In the genomic region with DNA sequence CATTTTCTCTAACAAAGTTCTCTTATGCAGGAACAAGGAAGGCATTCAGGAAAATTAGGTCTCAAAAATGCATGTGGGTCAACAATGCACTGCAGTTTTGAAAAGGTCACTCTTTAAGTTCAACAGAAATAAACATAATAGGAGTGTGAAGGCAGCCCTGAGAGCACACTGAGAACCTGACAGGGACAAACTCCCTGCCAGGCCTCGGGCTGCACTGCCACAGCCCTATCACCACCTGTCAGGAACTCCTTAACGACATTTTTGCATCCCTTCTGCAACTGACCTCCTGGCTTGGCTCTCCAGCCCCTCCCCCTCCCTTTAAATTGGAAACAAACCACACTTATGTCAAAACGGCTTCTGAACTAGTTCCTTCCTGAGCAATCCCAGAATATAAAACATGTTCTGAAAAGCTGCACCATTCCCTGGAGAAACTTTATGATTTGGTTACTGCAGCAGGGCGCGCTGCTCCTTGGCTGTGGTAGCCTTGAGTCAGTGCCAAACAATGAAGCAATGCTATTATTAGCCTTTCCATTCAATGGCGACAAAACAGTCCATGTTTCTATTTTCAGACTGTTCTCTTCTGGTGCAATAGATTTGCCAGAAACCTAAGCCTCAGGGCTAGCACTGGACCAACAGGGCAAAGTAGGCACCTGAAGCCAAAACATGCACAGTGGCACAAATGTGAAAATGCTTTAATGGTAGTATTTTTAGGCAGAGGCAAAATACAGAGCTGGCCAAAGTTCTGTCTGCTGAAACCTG, we compare ENCODE assay signal across 8 cellular contexts.
A peak's percentile ranks its signal among the peaks of the same experiment; 100 is the strongest.
DNase-seq lines count a peak whose midpoint lies in the region; ATAC-seq and TF ChIP-seq lines count a peak whose summit lies in the region.

No MANE protein-coding gene starts in this region.

- H3K27ac ChIP-seq in duodenal mucosa (ENCODE audit: low read depth, low read length), result peak overlapping the region; percentile 26
- H3K27ac ChIP-seq in mesodermal cell (ENCODE audit: low read depth, low read length, severe bottlenecking), result peak overlapping the region; percentile 84
- H3K27ac ChIP-seq in effector memory CD4-positive, alpha-beta T cell (ENCODE audit: insufficient read depth, low read length, poor library complexity, severe bottlenecking), result no peak overlapping the region

- H3K27me3 ChIP-seq in duodenal mucosa (ENCODE audit: control insufficient read depth in 1 of 2, insufficient read depth in 2 of 2, low read length in 2 of 2), result no peaks in the 10 kb centered on the region
- H3K27me3 ChIP-seq in effector memory CD4-positive, alpha-beta T cell (replicated peaks; ENCODE audit: control insufficient read depth, insufficient read depth, low read length, poor library complexity, severe bottlenecking), result no peaks in the 10 kb centered on the region

- ATAC-seq in GM18907 (IDR thresholded peaks at IDR 0.05; ENCODE audit: unreplicated experiment) (no peak), HG02759 (IDR thresholded peaks at IDR 0.05; ENCODE audit: unreplicated experiment) (no peak)

- H3K9ac ChIP-seq in duodenal mucosa (ENCODE audit: low read depth in 1 of 2, low read length in 2 of 2), result no peak overlapping the region

- H3K4me3 ChIP-seq in duodenal mucosa (ENCODE audit: low read depth in 1 of 2, low read length in 2 of 2) (no peak overlapping the region), mesodermal cell (ENCODE audit: extremely low read depth, insufficient read depth, low read length, poor library complexity, severe bottlenecking) (no peak overlapping the region)
- no peak overlapping the region for H3K4me3 ChIP-seq in effector memory CD4-positive, alpha-beta T cell (ENCODE audit: insufficient read depth, low read depth, low read length, poor library complexity, severe bottlenecking)

- WGBS in mesodermal cell (ENCODE audit: insufficient coverage in 2 of 2), 2 experiments, result 20 to 31% methylated on average over 4 to 6 of the region's 6 CpGs

- no peaks in the 10 kb centered on the region for H3K36me3 ChIP-seq in duodenal mucosa (ENCODE audit: control insufficient read depth in 1 of 2, insufficient read depth in 2 of 2, low read length in 2 of 2)
- H3K36me3 ChIP-seq in mesodermal cell (ENCODE audit: control insufficient read depth, insufficient read depth, low read length), result no peaks in the 10 kb centered on the region
- no peaks in the 10 kb centered on the region for H3K36me3 ChIP-seq in effector memory CD4-positive, alpha-beta T cell (ENCODE audit: control insufficient read depth, insufficient read depth, low read length)

- no peak for TF ChIP-seq CTCF in GM10266 (IDR thresholded peaks at IDR 0.05; ENCODE audit: control insufficient read depth, insufficient read depth, low read depth, missing control alignments)

- H3K4me1 ChIP-seq in duodenal mucosa (ENCODE audit: control insufficient read depth in 1 of 2, insufficient read depth in 2 of 2, low read length in 2 of 2), result peaks cover 32 to 52% of the 10 kb centered on the region in 2 donors
- peaks cover 51% of the 10 kb centered on the region for H3K4me1 ChIP-seq in mesodermal cell (ENCODE audit: control insufficient read depth, insufficient read depth, low read length, poor library complexity, severe bottlenecking)
- H3K4me1 ChIP-seq in effector memory CD4-positive, alpha-beta T cell (ENCODE audit: control insufficient read depth, insufficient read depth, low read length, poor library complexity, severe bottlenecking), result no peaks in the 10 kb centered on the region

- no peaks in the 10 kb centered on the region for H3K9me3 ChIP-seq in duodenal mucosa (ENCODE audit: control insufficient read depth in 1 of 2, low read length in 2 of 2)
- no peaks in the 10 kb centered on the region for H3K9me3 ChIP-seq in mesodermal cell (ENCODE audit: control insufficient read depth, low read length)
- no peaks in the 10 kb centered on the region for H3K9me3 ChIP-seq in effector memory CD4-positive, alpha-beta T cell (ENCODE audit: control insufficient read depth, low read length)

- DNase-seq in GM04504 (ENCODE audit: low read depth) (peak; percentile 64), NCI-H774 (lab: John Stamatoyannopoulos, UW) (peak; percentile 35), GM10266 (ENCODE audit: extremely low spot score) (no peak)
- DNase-seq in effector memory CD4-positive, alpha-beta T cell, result no peak

Comparison
In these comparisons a context has a peak if more than half of its experiments do, and no peak if none do; other contexts are left out.
1. DNase-seq: peak in GM04504 (single experiment) and NCI-H774 (single experiment); none in effector memory CD4-positive, alpha-beta T cell (0 of 3) and GM10266 (single experiment).